In the genomic region with DNA sequence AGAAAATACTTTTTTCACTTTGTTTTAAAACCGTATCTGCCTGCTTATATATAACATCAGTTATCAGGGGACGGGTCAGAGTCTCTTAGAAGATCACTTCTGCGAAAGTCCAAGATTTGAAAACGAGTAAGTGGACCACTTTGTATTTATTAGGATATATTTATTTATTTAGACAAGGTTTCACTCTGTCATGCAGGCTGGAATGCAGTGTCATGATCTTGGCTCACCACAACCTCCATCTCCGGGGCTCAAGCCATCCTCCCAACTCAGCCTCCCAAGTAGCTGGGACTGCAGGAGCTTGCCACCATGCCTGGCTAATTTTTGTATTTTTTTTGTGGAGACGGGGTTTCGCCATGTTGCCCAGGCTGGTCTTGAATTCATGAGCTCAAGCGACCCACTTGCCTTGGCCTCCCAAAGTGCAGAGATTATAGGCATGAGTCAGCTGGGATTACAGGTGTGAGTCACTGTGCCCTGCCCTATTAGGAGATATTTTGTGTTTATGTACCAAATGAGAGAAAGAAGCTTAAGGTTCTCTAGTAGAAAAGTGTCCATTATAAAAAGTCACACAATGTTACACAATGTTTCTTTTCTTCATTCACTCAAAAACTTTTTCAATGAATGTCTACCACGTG, we compare ENCODE assay signal across 1 cellular context.
TF ChIP-seq lines count a peak whose summit lies in the region.

No MANE protein-coding gene starts in this region.

TF ChIP-seq in GM23338, 12 proteins besides CTCF, POLR2A, EP300 and RAD21 (continued from another document):
- TF ChIP-seq, protein P1, sequence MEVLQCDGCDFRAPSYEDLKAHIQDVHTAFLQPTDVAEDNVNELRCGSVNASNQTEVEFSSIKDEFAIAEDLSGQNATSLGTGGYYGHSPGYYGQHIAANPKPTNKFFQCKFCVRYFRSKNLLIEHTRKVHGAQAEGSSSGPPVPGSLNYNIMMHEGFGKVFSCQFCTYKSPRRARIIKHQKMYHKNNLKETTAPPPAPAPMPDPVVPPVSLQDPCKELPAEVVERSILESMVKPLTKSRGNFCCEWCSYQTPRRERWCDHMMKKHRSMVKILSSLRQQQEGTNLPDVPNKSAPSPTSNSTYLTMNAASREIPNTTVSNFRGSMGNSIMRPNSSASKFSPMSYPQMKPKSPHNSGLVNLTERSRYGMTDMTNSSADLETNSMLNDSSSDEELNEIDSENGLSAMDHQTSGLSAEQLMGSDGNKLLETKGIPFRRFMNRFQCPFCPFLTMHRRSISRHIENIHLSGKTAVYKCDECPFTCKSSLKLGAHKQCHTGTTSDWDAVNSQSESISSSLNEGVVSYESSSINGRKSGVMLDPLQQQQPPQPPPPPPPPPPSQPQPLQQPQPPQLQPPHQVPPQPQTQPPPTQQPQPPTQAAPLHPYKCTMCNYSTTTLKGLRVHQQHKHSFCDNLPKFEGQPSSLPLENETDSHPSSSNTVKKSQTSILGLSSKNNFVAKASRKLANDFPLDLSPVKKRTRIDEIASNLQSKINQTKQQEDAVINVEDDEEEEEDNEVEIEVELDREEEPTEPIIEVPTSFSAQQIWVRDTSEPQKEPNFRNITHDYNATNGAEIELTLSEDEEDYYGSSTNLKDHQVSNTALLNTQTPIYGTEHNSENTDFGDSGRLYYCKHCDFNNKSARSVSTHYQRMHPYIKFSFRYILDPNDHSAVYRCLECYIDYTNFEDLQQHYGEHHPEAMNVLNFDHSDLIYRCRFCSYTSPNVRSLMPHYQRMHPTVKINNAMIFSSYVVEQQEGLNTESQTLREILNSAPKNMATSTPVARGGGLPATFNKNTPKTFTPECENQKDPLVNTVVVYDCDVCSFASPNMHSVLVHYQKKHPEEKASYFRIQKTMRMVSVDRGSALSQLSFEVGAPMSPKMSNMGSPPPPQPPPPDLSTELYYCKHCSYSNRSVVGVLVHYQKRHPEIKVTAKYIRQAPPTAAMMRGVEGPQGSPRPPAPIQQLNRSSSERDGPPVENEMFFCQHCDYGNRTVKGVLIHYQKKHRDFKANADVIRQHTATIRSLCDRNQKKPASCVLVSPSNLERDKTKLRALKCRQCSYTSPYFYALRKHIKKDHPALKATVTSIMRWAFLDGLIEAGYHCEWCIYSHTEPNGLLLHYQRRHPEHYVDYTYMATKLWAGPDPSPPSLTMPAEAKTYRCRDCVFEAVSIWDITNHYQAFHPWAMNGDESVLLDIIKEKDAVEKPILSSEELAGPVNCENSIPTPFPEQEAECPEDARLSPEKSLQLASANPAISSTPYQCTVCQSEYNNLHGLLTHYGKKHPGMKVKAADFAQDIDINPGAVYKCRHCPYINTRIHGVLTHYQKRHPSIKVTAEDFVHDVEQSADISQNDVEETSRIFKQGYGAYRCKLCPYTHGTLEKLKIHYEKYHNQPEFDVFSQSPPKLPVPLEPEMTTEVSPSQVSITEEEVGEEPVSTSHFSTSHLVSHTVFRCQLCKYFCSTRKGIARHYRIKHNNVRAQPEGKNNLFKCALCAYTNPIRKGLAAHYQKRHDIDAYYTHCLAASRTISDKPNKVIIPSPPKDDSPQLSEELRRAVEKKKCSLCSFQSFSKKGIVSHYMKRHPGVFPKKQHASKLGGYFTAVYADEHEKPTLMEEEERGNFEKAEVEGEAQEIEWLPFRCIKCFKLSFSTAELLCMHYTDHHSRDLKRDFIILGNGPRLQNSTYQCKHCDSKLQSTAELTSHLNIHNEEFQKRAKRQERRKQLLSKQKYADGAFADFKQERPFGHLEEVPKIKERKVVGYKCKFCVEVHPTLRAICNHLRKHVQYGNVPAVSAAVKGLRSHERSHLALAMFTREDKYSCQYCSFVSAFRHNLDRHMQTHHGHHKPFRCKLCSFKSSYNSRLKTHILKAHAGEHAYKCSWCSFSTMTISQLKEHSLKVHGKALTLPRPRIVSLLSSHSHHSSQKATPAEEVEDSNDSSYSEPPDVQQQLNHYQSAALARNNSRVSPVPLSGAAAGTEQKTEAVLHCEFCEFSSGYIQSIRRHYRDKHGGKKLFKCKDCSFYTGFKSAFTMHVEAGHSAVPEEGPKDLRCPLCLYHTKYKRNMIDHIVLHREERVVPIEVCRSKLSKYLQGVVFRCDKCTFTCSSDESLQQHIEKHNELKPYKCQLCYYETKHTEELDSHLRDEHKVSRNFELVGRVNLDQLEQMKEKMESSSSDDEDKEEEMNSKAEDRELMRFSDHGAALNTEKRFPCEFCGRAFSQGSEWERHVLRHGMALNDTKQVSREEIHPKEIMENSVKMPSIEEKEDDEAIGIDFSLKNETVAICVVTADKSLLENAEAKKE (CRISPR knock-in tag; IDR thresholded peaks at IDR 0.05) = no peak
- no peak for TF ChIP-seq POLR2AphosphoS5 (IDR thresholded peaks at IDR 0.05; ENCODE audit: low read depth)
